23 cellular contexts compared by ENCODE assay signal in the genomic region with DNA sequence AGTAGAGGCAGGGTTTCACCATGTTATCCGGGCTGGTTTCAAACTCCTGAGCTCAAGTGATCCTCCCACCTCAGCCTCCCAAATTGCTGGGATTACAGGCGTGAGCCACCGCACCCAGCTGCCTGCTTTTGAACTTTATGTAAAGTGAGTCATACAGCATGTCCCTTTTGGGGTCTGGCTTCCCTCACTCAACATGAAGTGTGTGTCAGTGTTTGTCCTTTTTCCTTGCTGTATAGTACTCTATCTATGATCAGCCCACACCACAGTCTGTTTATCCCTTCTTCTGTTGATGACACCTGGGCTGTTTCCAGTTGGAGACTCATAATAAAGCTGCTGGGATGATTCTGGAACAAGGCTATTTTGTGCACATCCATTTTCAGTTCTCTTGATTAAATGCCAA. TPM values are rescaled to one million over a fixed set of nuclear protein-coding genes. Genes with fewer than 3 reads are reported as not detected.
DNase-seq lines count a peak whose midpoint lies in the region; ATAC-seq, FAIRE-seq and TF ChIP-seq lines count a peak whose summit lies in the region.
"Had no signal": no experiment of that assay in that cellular context is flagged by ENCODE, and none has a peak within 500 bp of the region (broad histone marks: within the 10 kb centered on the region; RNA-seq: fewer than 3 reads in every experiment).

No MANE protein-coding gene starts in this region.

- H3K27ac ChIP-seq in DOHH2 (ENCODE audit: low read depth, low read length) = peak overlapping the region; percentile 95
- peak overlapping the region; percentile 91 for H3K27ac ChIP-seq in OCI-LY7 (ENCODE audit: low read depth, low read length, poor library complexity, severe bottlenecking)
- H3K27ac ChIP-seq: SJSA1 had no signal

- peaks cover 18% of the 10 kb centered on the region; the same call in 1 of the 2 replicates for H4K20me1 ChIP-seq in DOHH2 (ENCODE audit: control insufficient read depth, insufficient read depth, low read depth, low read length)
- no peaks in the 10 kb centered on the region; the same call in 1 of the 2 replicates for H4K20me1 ChIP-seq in OCI-LY7 (ENCODE audit: insufficient read depth, low read length)

- peak overlapping the region; percentile 92 for H3K4me3 ChIP-seq in DOHH2 (ENCODE audit: low read length)
- peak overlapping the region; percentile 80 for H3K4me3 ChIP-seq in OCI-LY7 (ENCODE audit: low read depth, low read length, poor library complexity, severe bottlenecking)
- H3K4me3 ChIP-seq: SJSA1 had no signal

- H3K36me3 Mint-ChIP-seq in stimulated activated effector memory CD8-positive, alpha-beta T cell treated with anti-CD3 and anti-CD28 coated beads, Interleukin-12 subunit alpha, Interleukin-12 subunit beta, amount 100 ng/mL, for 72 hours = peaks cover 5% of the 10 kb centered on the region
- peaks cover 10% of the 10 kb centered on the region for H3K36me3 Mint-ChIP-seq in activated CD8-positive, alpha-beta T cell treated with anti-CD3 and anti-CD28 coated beads for 36 hours (ENCODE audit: low read depth)

- CTCF ChIA-PET in OCI-LY7 (lab: Charles Lee; ENCODE audit: unreplicated experiment) = no interaction called here
- CTCF ChIA-PET in activated CD8-positive, alpha-beta T cell treated with anti-CD3 and anti-CD28 coated beads for 36 hours (lab: Charles Lee) = interaction anchor here (1.1 to 1.3 kb wide), 3 partner anchors 40 to 136 kb away, joined by 3 to 4 read pairs (median 3); no protein-coding TSS in a partner anchor

- DNase-seq in GM12892 (ENCODE audit: insufficient read length) = no peak
- no peak for DNase-seq in OCI-LY7 (ENCODE audit: low spot score)
- DNase-seq in stimulated activated effector memory CD8-positive, alpha-beta T cell treated with anti-CD3 and anti-CD28 coated beads, Interleukin-12 subunit alpha, Interleukin-12 subunit beta, amount 100 ng/mL, for 72 hours (ENCODE audit: low spot score in 2 of 2) = no peak
- no peak for DNase-seq in NCI-H2171 treated with DMSO at 0.1 percent for 48 hours (lab: John Stamatoyannopoulos, UW)
- no peak for DNase-seq in activated CD8-positive, alpha-beta T cell treated with anti-CD3 and anti-CD28 coated beads for 36 hours
- DNase-seq in ecto neural progenitor cell (ENCODE audit: low spot score) = no peak
- DNase-seq: GF-D8, KG1, NCI-H1092 treated with DMSO at 0.1 percent for 48 hours, NCI-H1436 treated with DMSO at 0.1 percent for 48 hours, NCI-H1930, NCI-H226, NCI-H510A treated with DMSO at 0.1 percent for 48 hours, NCI-H748 treated with DMSO at 0.1 percent for 48 hours, Peyer's patch had no signal

- H3K79me2 ChIP-seq in DOHH2 (ENCODE audit: control insufficient read depth, low read length) (peaks cover 71% of the 10 kb centered on the region), OCI-LY7 (ENCODE audit: insufficient read depth, low read depth, low read length) (peaks cover 41% of the 10 kb centered on the region)

- FAIRE-seq in GM12892 (lab: Jason Lieb, UNC) = peak; percentile 21
- FAIRE-seq: GM19239, H54, HepG2 had no signal

- H3K36me3 ChIP-seq in DOHH2 (ENCODE audit: control insufficient read depth, low read length) = peaks cover 87% of the 10 kb centered on the region
- peaks cover 62% of the 10 kb centered on the region for H3K36me3 ChIP-seq in OCI-LY7 (ENCODE audit: insufficient read depth, low read length)
- H3K36me3 ChIP-seq: Peyer's patch, SJSA1 had no signal

- H3K9me2 ChIP-seq in DOHH2 (replicated peaks; ENCODE audit: control insufficient read depth, low read length) (no peaks in the 10 kb centered on the region), OCI-LY7 (ENCODE audit: insufficient read depth, low read length) (no peaks in the 10 kb centered on the region)

- H3F3A ChIP-seq in DOHH2 (ENCODE audit: control insufficient read depth, insufficient read depth) = peaks cover 48% of the 10 kb centered on the region

- no peak overlapping the region for H3K27ac Mint-ChIP-seq in stimulated activated effector memory CD8-positive, alpha-beta T cell treated with anti-CD3 and anti-CD28 coated beads, Interleukin-12 subunit alpha, Interleukin-12 subunit beta, amount 100 ng/mL, for 72 hours
- H3K27ac Mint-ChIP-seq in activated CD8-positive, alpha-beta T cell treated with anti-CD3 and anti-CD28 coated beads for 36 hours = no peak overlapping the region
- H3K27ac Mint-ChIP-seq: T-helper 1 cell treated with Interleukin-12 subunit alpha and Interleukin-12 subunit beta and Interleukin-4 antibody, amounts not matched to agents 30 μg/mL and 1 μg/mL, for 36 hours had no signal

- no peaks in the 10 kb centered on the region for H3K9me3 Mint-ChIP-seq in stimulated activated effector memory CD8-positive, alpha-beta T cell treated with anti-CD3 and anti-CD28 coated beads, Interleukin-12 subunit alpha, Interleukin-12 subunit beta, amount 100 ng/mL, for 72 hours
- peaks cover 4% of the 10 kb centered on the region for H3K9me3 Mint-ChIP-seq in activated CD8-positive, alpha-beta T cell treated with anti-CD3 and anti-CD28 coated beads for 36 hours
- H3K9me3 Mint-ChIP-seq: T-helper 1 cell treated with Interleukin-12 subunit alpha and Interleukin-12 subunit beta and Interleukin-4 antibody, amounts not matched to agents 30 μg/mL and 1 μg/mL, for 36 hours had no signal

- peaks cover 21% of the 10 kb centered on the region for H3K27me3 Mint-ChIP-seq in activated CD8-positive, alpha-beta T cell treated with anti-CD3 and anti-CD28 coated beads for 36 hours

- no peak for TF ChIP-seq POLR2A in GM12892 (IDR thresholded peaks at IDR 0.05; ENCODE audit: low read depth, low read length)

- H3K4me3 Mint-ChIP-seq in stimulated activated effector memory CD8-positive, alpha-beta T cell treated with anti-CD3 and anti-CD28 coated beads, Interleukin-12 subunit alpha, Interleukin-12 subunit beta, amount 100 ng/mL, for 72 hours = peak overlapping the region; percentile 41
- no peak overlapping the region for H3K4me3 Mint-ChIP-seq in activated CD8-positive, alpha-beta T cell treated with anti-CD3 and anti-CD28 coated beads for 36 hours
- H3K4me3 Mint-ChIP-seq: T-helper 1 cell treated with Interleukin-12 subunit alpha and Interleukin-12 subunit beta and Interleukin-4 antibody, amounts not matched to agents 30 μg/mL and 1 μg/mL, for 36 hours had no signal

- no peaks in the 10 kb centered on the region for H3K27me3 ChIP-seq in DOHH2 (ENCODE audit: control insufficient read depth, low read length)

- BruUV-seq in OCI-LY7 (replicated peaks; lab: Mats Ljungman, UMichigan) = no TSS peak

- TF ChIP-seq CTCF in DOHH2 (IDR thresholded peaks at IDR 0.05; ENCODE audit: low read depth, low read length, poor library complexity, severe bottlenecking) (no peak), OCI-LY7 (conservative IDR thresholded peaks at IDR 0.05; ENCODE audit: low read length) (no peak)
- no peak for TF ChIP-seq CTCF in activated CD8-positive, alpha-beta T cell treated with anti-CD3 and anti-CD28 coated beads for 36 hours (IDR thresholded peaks at IDR 0.05)

- H3K4me1 Mint-ChIP-seq in stimulated activated effector memory CD8-positive, alpha-beta T cell treated with anti-CD3 and anti-CD28 coated beads, Interleukin-12 subunit alpha, Interleukin-12 subunit beta, amount 100 ng/mL, for 72 hours = peaks cover 18% of the 10 kb centered on the region
- H3K4me1 Mint-ChIP-seq in activated CD8-positive, alpha-beta T cell treated with anti-CD3 and anti-CD28 coated beads for 36 hours (ENCODE audit: low read depth) = peaks cover 17% of the 10 kb centered on the region

- H3K4me1 ChIP-seq in DOHH2 (ENCODE audit: control insufficient read depth, low read length) (peaks cover 75% of the 10 kb centered on the region), OCI-LY7 (ENCODE audit: insufficient read depth, low read length, poor library complexity, severe bottlenecking) (peaks cover 49% of the 10 kb centered on the region)
- H3K4me1 ChIP-seq: SJSA1 had no signal

- ATAC-seq in stimulated activated effector memory CD8-positive, alpha-beta T cell treated with anti-CD3 and anti-CD28 coated beads, Interleukin-12 subunit alpha, Interleukin-12 subunit beta, amount 100 ng/mL, for 72 hours = no peak
- no peak for ATAC-seq in GM21717 (IDR thresholded peaks at IDR 0.05; ENCODE audit: unreplicated experiment)
- no peak for ATAC-seq in activated CD8-positive, alpha-beta T cell treated with anti-CD3 and anti-CD28 coated beads for 36 hours
- ATAC-seq: HepG2 had no signal

- H2AFZ ChIP-seq in OCI-LY7 (ENCODE audit: low read length) = no peak overlapping the region

- H3K4me2 ChIP-seq in DOHH2 (ENCODE audit: low read length) (peak overlapping the region; percentile 97), OCI-LY7 (ENCODE audit: low read length) (peak overlapping the region; percentile 92)

- H3K9me3 ChIP-seq in DOHH2 (ENCODE audit: control insufficient read depth, insufficient read depth, low read length) = no peaks in the 10 kb centered on the region
- H3K9me3 ChIP-seq in OCI-LY7 (ENCODE audit: low read length) = peaks cover 5% of the 10 kb centered on the region; the same call in 1 of the 2 replicates
- H3K9me3 ChIP-seq: Peyer's patch, SJSA1 had no signal

- intact Hi-C loops in OCI-LY7 (cut with micrococcal nuclease; ENCODE audit: unreplicated experiment) = no loop called here
- intact Hi-C loops in activated CD8-positive, alpha-beta T cell treated with anti-CD3 and anti-CD28 coated beads for 36 hours (cut with micrococcal nuclease) = no loop called here

- POLR2A ChIA-PET in OCI-LY7 (lab: Charles Lee) = no interaction called here
- POLR2A ChIA-PET in activated CD8-positive, alpha-beta T cell treated with anti-CD3 and anti-CD28 coated beads for 36 hours (lab: Charles Lee) = interaction anchor here (2.1 kb wide), 1 partner anchor 35 kb away, joined by 4 read pairs; no protein-coding TSS in a partner anchor

RNA-seq across cellular contexts. Expression of gene SPIB, which starts 2.1 kb away (rescaled TPM):
- 38.2 TPM for polyA plus RNA-seq in GM12892 (2012; ENCODE audit: missing spikeins)
- 122 and 145 TPM in 2 replicates for total RNA-seq in OCI-LY7 (2014; rRNA removed; shearing (Covaris generic))
- 99.4 and 101 TPM in 2 replicates for total RNA-seq in OCI-LY7 (2022)
- total RNA-seq in activated CD8-positive, alpha-beta T cell treated with anti-CD3 and anti-CD28 coated beads for 36 hours = 1 to 10 TPM in 1 of 2 experiments, under 1 TPM in 1; 0.68 to 1.5 TPM
- total RNA-seq: SJSA1 had no signal
- polyA plus RNA-seq: HepG2 had no signal

RNA-seq across cellular contexts. Expression of gene MYBPC2, which starts 11.9 kb away (rescaled TPM):
- polyA plus RNA-seq in GM12892 (2012; ENCODE audit: missing spikeins) = 1.2 TPM
- total RNA-seq in OCI-LY7 (2014; rRNA removed; shearing (Covaris generic)) = 10.6 and 15.4 TPM in 2 replicates
- total RNA-seq in OCI-LY7 (2022) = 22.2 and 28.2 TPM in 2 replicates
- under 1 TPM; 0.11 to 0.59 TPM for total RNA-seq in activated CD8-positive, alpha-beta T cell treated with anti-CD3 and anti-CD28 coated beads for 36 hours
- total RNA-seq: HepG2, Peyer's patch, SJSA1 had no signal
- polyA plus RNA-seq: CD14-positive monocyte, HepG2 had no signal

RNA-seq across cellular contexts. Expression of gene POLD1, which starts 36.7 kb away (rescaled TPM):
- 28.7 TPM for polyA plus RNA-seq in GM12892 (2012; ENCODE audit: missing spikeins)
- 147 and 233 TPM in 2 replicates for total RNA-seq in OCI-LY7 (2014; rRNA removed; shearing (Covaris generic))
- 119 and 127 TPM in 2 replicates for total RNA-seq in OCI-LY7 (2022)
- total RNA-seq in activated CD8-positive, alpha-beta T cell treated with anti-CD3 and anti-CD28 coated beads for 36 hours = 100 to 1,000 TPM; 214 to 215 TPM

RNA-seq across cellular contexts. Expression of gene NR1H2, which starts 44.6 kb away (rescaled TPM):
- 16.3 TPM for polyA plus RNA-seq in GM12892 (2012; ENCODE audit: missing spikeins)
- 52.8 and 65.7 TPM in 2 replicates for total RNA-seq in OCI-LY7 (2014; rRNA removed; shearing (Covaris generic))
- total RNA-seq in OCI-LY7 (2022) = 41.2 and 53.1 TPM in 2 replicates
- 10 to 100 TPM; 50.9 to 52.3 TPM for total RNA-seq in activated CD8-positive, alpha-beta T cell treated with anti-CD3 and anti-CD28 coated beads for 36 hours

RNA-seq across cellular contexts. Expression of gene NAPSA, which starts 55.4 kb away (rescaled TPM):
- polyA plus RNA-seq in GM12892 (2012; ENCODE audit: missing spikeins) = 2.3 TPM
- 2.6 and 5.7 TPM in 2 replicates for total RNA-seq in OCI-LY7 (2014; rRNA removed; shearing (Covaris generic))
- 15.7 and 30.1 TPM in 2 replicates for total RNA-seq in OCI-LY7 (2022)
- total RNA-seq in activated CD8-positive, alpha-beta T cell treated with anti-CD3 and anti-CD28 coated beads for 36 hours = 10 to 100 TPM; 18.3 to 20.0 TPM
- total RNA-seq: HepG2, SJSA1 had no signal
- polyA plus RNA-seq: HepG2 had no signal

Comparison
In these comparisons a context has a peak if more than half of its experiments do, and no peak if none do; other contexts are left out.
1. RNA of gene SPIB, which starts 2.1 kb away (total RNA-seq): 99.4 to 145 TPM in OCI-LY7; 0.68 to 1.5 TPM in activated CD8-positive, alpha-beta T cell treated with anti-CD3 and anti-CD28 coated beads for 36 hours; every median in the first group is over 10 times any median in the second.
2. RNA of gene MYBPC2, which starts 11.9 kb away (total RNA-seq): 10.6 to 28.2 TPM in OCI-LY7; 0.11 to 0.59 TPM in activated CD8-positive, alpha-beta T cell treated with anti-CD3 and anti-CD28 coated beads for 36 hours; every median in the first group is over 4 times any median in the second.